8 cellular contexts compared by ENCODE assay signal in genomic region chr10:38355997-38356926, GRCh38.
DNase-seq lines count a peak whose midpoint lies in the region; ATAC-seq, FAIRE-seq and TF ChIP-seq lines count a peak whose summit lies in the region.
"Not testable (repeated sequence)": the region's sequence is repeated elsewhere in the genome, so short reads cannot be mapped to it uniquely, and the experiment has no call there.

No MANE protein-coding gene starts in this region.

- not testable (repeated sequence) for H3K9me3 ChIP-seq in kidney (ENCODE audit: control insufficient read depth in 1 of 2, low read length in 2 of 2)

- DNase-seq in AG08396 (ENCODE audit: low spot score) (peak; percentile 2), NCI-H2227 treated with DMSO at 0.1 percent for 48 hours (lab: John Stamatoyannopoulos, UW) (peak; percentile 27), caudate nucleus (lab: John Stamatoyannopoulos, UW) (peak; percentile 1 to 90 (median 74)), kidney (peak; percentile 93)
- peak; percentile 46 to 64 for DNase-seq in stimulated activated CD4-positive, alpha-beta T cell treated with anti-CD3 and anti-CD28 coated beads, Interleukin-12 subunit alpha, Interleukin-12 subunit beta, amount 100 ng/mL, for 24 hours (ENCODE audit: low read depth in 2 of 2)

- H3K9ac ChIP-seq in kidney (ENCODE audit: low read length in 2 of 2), result peak overlapping the region in 1 of 2 donors; percentile 78

- H3K4me3 ChIP-seq in kidney (ENCODE audit: low read length in 2 of 2), result peak overlapping the region; percentile 61 to 72

- peak; percentile 98 for FAIRE-seq in kidney (lab: Jason Lieb, UNC)

- intact Hi-C loops in kidney (cut with DNase I), result not testable (repeated sequence)

- not testable (repeated sequence) for TF ChIP-seq CTCF in kidney (IDR thresholded peaks at IDR 0.05; ENCODE audit: borderline replicate concordance, extremely low read depth, insufficient read depth)

- ATAC-seq in GM19025 (IDR thresholded peaks at IDR 0.05; ENCODE audit: low read depth, unreplicated experiment) (peak; percentile 98), HG03159 (IDR thresholded peaks at IDR 0.05; ENCODE audit: unreplicated experiment) (peak; percentile 100)
- ATAC-seq in activated CD4-positive, CD25-positive, alpha-beta regulatory T cell treated with anti-CD3 and anti-CD28 coated beads, Interleukin-2, amount 50 U/mL, for 24 hours, result peak; percentile 99 to 100

- H3K27ac ChIP-seq in caudate nucleus (ENCODE audit: low read depth, low read length), result peak overlapping the region; percentile 97
- H3K27ac ChIP-seq in kidney (ENCODE audit: low read depth in 2 of 2, low read length in 2 of 2), result peak overlapping the region; percentile 86 to 92

- H3K36me3 ChIP-seq in kidney (ENCODE audit: control insufficient read depth in 1 of 2, insufficient read depth in 2 of 2, low read length in 2 of 2), result not testable (repeated sequence)

- not testable (repeated sequence) for H3K4me1 ChIP-seq in kidney (ENCODE audit: control insufficient read depth in 1 of 2, insufficient read depth in 1 of 2, low read depth in 1 of 2, low read length in 2 of 2)

Comparison
In these comparisons a context has a peak if more than half of its experiments do, and no peak if none do; other contexts are left out.
1. Peak in every context shown above with its lines: DNase-seq, ATAC-seq, H3K4me3 ChIP-seq and H3K27ac ChIP-seq.
2. DNase-seq: peak in every context shown above with its lines; median percentile 93 in kidney; 74 in caudate nucleus; 55 in stimulated activated CD4-positive, alpha-beta T cell treated with anti-CD3 and anti-CD28 coated beads, Interleukin-12 subunit alpha, Interleukin-12 subunit beta, amount 100 ng/mL, for 24 hours; 27 in NCI-H2227 treated with DMSO at 0.1 percent for 48 hours; 2 in AG08396.